ENCODE assay signal across 1 cellular context in the genomic region with DNA sequence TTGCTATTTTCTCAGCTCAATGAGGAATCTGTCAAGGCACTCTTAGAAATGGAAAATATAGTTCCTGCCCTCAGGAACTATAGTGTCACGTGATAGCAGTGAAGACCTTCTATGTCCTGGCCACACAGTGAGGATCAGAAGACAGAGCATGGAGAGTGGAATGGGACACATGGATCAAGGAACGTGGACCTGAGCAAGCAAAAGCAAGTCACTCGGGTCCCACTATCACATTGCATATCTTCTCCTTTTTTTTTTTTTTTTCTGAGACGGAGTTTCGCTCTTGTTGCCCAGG.
TF ChIP-seq lines count a peak whose summit lies in the region.

No MANE protein-coding gene starts in this region.

TF ChIP-seq in A549, 52 proteins besides CTCF, POLR2A, EP300 and RAD21 (continued from another document):
- TF ChIP-seq, protein P1, sequence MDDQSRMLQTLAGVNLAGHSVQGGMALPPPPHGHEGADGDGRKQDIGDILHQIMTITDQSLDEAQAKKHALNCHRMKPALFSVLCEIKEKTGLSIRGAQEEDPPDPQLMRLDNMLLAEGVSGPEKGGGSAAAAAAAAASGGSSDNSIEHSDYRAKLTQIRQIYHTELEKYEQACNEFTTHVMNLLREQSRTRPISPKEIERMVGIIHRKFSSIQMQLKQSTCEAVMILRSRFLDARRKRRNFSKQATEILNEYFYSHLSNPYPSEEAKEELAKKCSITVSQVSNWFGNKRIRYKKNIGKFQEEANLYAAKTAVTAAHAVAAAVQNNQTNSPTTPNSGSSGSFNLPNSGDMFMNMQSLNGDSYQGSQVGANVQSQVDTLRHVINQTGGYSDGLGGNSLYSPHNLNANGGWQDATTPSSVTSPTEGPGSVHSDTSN (IDR thresholded peaks at IDR 0.05), result no peak
- TF ChIP-seq, protein P2, sequence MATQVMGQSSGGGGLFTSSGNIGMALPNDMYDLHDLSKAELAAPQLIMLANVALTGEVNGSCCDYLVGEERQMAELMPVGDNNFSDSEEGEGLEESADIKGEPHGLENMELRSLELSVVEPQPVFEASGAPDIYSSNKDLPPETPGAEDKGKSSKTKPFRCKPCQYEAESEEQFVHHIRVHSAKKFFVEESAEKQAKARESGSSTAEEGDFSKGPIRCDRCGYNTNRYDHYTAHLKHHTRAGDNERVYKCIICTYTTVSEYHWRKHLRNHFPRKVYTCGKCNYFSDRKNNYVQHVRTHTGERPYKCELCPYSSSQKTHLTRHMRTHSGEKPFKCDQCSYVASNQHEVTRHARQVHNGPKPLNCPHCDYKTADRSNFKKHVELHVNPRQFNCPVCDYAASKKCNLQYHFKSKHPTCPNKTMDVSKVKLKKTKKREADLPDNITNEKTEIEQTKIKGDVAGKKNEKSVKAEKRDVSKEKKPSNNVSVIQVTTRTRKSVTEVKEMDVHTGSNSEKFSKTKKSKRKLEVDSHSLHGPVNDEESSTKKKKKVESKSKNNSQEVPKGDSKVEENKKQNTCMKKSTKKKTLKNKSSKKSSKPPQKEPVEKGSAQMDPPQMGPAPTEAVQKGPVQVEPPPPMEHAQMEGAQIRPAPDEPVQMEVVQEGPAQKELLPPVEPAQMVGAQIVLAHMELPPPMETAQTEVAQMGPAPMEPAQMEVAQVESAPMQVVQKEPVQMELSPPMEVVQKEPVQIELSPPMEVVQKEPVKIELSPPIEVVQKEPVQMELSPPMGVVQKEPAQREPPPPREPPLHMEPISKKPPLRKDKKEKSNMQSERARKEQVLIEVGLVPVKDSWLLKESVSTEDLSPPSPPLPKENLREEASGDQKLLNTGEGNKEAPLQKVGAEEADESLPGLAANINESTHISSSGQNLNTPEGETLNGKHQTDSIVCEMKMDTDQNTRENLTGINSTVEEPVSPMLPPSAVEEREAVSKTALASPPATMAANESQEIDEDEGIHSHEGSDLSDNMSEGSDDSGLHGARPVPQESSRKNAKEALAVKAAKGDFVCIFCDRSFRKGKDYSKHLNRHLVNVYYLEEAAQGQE (IDR thresholded peaks at IDR 0.05), result no peak
- TF ChIP-seq, protein P3, sequence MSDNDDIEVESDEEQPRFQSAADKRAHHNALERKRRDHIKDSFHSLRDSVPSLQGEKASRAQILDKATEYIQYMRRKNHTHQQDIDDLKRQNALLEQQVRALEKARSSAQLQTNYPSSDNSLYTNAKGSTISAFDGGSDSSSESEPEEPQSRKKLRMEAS (IDR thresholded peaks at IDR 0.05), result no peak
- TF ChIP-seq NPAS2 (CRISPR knock-in tag; IDR thresholded peaks at IDR 0.05; ENCODE audit: borderline replicate concordance) (no peak), CBX8 (IDR thresholded peaks at IDR 0.05) (no peak), CEBPB (IDR thresholded peaks at IDR 0.05) (no peak), ZC3H11A (IDR thresholded peaks at IDR 0.05) (no peak), RARB (CRISPR knock-in tag; IDR thresholded peaks at IDR 0.05) (no peak), POLR2AphosphoS2 (conservative IDR thresholded peaks at IDR 0.05; ENCODE audit: low read length) (no peak), GATA3 (IDR thresholded peaks at IDR 0.05; ENCODE audit: borderline replicate concordance) (no peak), SREBF2 (IDR thresholded peaks at IDR 0.05) (no peak)
TF ChIP-seq in A549: peak in this region for 0.
